In the genomic region with DNA sequence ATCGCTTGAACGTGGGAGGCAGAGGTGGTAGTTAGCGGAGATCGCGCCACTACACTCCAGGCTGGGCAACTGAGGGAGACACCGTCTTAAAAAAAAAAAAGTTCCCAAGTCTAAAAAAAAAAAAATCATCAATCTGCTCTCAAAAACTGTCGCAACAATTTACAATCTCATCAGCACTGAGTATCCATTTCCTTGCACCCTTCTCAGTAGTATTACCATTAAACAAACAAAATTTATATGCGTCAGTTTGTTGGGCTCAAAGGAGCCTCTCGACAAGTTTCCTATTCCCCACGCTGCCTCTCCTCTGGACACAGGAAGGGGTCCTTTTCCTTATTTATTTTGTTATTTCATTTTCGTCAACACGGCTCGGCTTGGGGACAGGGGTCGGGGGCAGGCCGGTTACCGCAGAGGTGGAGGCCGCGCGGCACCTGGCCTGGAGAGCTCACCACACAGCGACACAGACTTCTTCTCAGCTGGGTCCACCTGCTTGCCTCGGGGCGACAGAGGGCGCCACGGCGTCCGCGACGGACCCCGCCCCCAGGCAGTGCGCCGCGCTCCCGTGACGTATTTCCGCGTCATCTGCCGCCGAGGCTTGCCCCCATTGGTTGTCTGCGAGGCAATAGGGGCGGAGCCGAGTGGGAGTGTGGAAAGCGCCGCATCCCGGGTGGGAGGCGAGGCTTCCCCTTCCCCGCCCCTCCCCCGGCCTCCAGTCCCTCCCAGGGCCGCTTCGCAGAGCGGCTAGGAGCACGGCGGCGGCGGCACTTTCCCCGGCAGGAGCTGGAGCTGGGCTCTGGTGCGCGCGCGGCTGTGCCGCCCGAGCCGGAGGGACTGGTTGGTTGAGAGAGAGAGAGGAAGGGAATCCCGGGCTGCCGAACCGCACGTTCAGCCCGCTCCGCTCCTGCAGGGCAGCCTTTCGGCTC, we compare ENCODE assay signal across 8 cellular contexts. TPM values are rescaled to one million over a fixed set of nuclear protein-coding genes. Genes with fewer than 3 reads are reported as not detected.
DNase-seq lines count a peak whose midpoint lies in the region; ATAC-seq and TF ChIP-seq lines count a peak whose summit lies in the region.

TSS of gene MAP2K1 (plus strand) at position 709 of the 920 bp plus-strand sequence. CDS start 436 bp downstream, outside the sequence.

- no peaks in the 10 kb centered on the region for H3K9me3 Mint-ChIP-seq in activated naive CD8-positive, alpha-beta T cell (ENCODE audit: low read depth)
- H3K9me3 Mint-ChIP-seq in osteocyte (ENCODE audit: unreplicated experiment) = no peaks in the 10 kb centered on the region

- H3K4me3 Mint-ChIP-seq in activated naive CD8-positive, alpha-beta T cell = peak within 1 kb of the TSS; percentile 97
- H3K4me3 Mint-ChIP-seq in osteocyte (ENCODE audit: unreplicated experiment) = peak within 1 kb of the TSS; percentile 100

- H3K4me3 ChIP-seq in thymus (ENCODE audit: low read length) = peak within 1 kb of the TSS; percentile 88

- no peaks in the 10 kb centered on the region for H3K27me3 ChIP-seq in thymus (ENCODE audit: control insufficient read depth, insufficient read depth)

- H3K27ac ChIP-seq in thymus (ENCODE audit: low read depth) = peak within 1 kb of the TSS; percentile 90

- peak; percentile 51 for TF ChIP-seq POLR2A in GM10847 (IDR thresholded peaks at IDR 0.05; ENCODE audit: extremely low read depth, insufficient read length)

- H3K4me1 ChIP-seq in thymus (ENCODE audit: control insufficient read depth, insufficient read depth, low read length) = peaks cover 23% of the 10 kb centered on the region

- peaks cover 51% of the 10 kb centered on the region for H3K4me1 Mint-ChIP-seq in activated naive CD8-positive, alpha-beta T cell (ENCODE audit: low read depth)
- H3K4me1 Mint-ChIP-seq in osteocyte (ENCODE audit: unreplicated experiment) = peaks cover 33% of the 10 kb centered on the region

- H3K36me3 ChIP-seq in thymus (ENCODE audit: control insufficient read depth, insufficient read depth) = no peaks in the 10 kb centered on the region

- H3K27me3 Mint-ChIP-seq in activated naive CD8-positive, alpha-beta T cell = no peaks in the 10 kb centered on the region
- H3K27me3 Mint-ChIP-seq in osteocyte (ENCODE audit: unreplicated experiment) = no peaks in the 10 kb centered on the region

- ATAC-seq in HG02610 (IDR thresholded peaks at IDR 0.05; ENCODE audit: unreplicated experiment) = peak; percentile 78

- peaks cover 7% of the 10 kb centered on the region for H3K36me3 Mint-ChIP-seq in activated naive CD8-positive, alpha-beta T cell
- no peaks in the 10 kb centered on the region for H3K36me3 Mint-ChIP-seq in osteocyte (ENCODE audit: unreplicated experiment)

- no peaks in the 10 kb centered on the region for H3K9me3 ChIP-seq in thymus (ENCODE audit: control insufficient read depth)

- peak; percentile 62 for TF ChIP-seq CTCF in osteocyte (IDR thresholded peaks at IDR 0.05)

- DNase-seq in NCI-H1092 (lab: John Stamatoyannopoulos, UW) (peak; percentile 93), SKM-1 (lab: John Stamatoyannopoulos, UW; ENCODE audit: unreplicated experiment) (peak; percentile 91), glomerular visceral epithelial cell (ENCODE audit: extremely low spot score) (peak; percentile 98), osteocyte (ENCODE audit: extremely low spot score, unreplicated experiment) (peak; percentile 99)

- peak within 1 kb of the TSS; percentile 100 for H3K27ac Mint-ChIP-seq in activated naive CD8-positive, alpha-beta T cell
- H3K27ac Mint-ChIP-seq in osteocyte (ENCODE audit: unreplicated experiment) = peak within 1 kb of the TSS; percentile 98

- 7% methylated on average over 69 of the region's 69 CpGs for WGBS in thymus

RNA-seq across cellular contexts. Expression of gene MAP2K1, which starts in this region (rescaled TPM):
- 49.3 and 50.7 TPM in 2 replicates for total RNA-seq in osteocyte
- 55.0 TPM for polyA plus RNA-seq in thymus

Comparison
In these comparisons a context has a peak if more than half of its experiments do, and no peak if none do; other contexts are left out.
1. Peak in every context shown above with its lines: DNase-seq, ATAC-seq, H3K4me3 ChIP-seq and H3K27ac ChIP-seq.